Comparison of ENCODE assay signal across 14 cellular contexts in the genomic region with DNA sequence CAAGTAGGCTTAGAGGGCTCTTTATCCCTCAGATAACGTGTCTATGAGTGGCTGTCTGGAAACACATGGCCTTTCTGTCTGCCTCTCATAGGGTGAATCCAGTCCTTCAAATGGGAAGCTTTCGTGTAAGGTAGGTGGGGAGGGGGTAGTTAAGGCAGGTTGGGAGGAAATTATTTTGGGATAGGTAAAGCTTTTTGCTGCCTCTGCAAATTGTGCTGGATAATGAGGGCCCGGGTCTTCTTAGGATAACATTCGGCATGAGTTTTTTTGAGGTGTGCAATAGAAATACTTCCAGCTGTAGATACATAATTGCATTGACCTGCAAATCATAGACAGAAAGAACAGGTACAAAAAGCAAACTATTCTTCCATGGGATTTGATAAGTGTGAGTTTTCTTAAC.
"Had no signal": no experiment of that assay in that cellular context is flagged by ENCODE, and none has a peak within 500 bp of the region (broad histone marks: within the 10 kb centered on the region; RNA-seq: fewer than 3 reads in every experiment).

No MANE protein-coding gene starts in this region.

- H3K27ac ChIP-seq: ascending aorta, esophagus muscularis mucosa had no signal

- H3K4me1 ChIP-seq: ascending aorta had no signal

- H3K9me3 ChIP-seq: ascending aorta, esophagus muscularis mucosa had no signal

- H3K4me1 Mint-ChIP-seq: stimulated activated memory B cell treated with anti-CD40 and anti-IgM and Interleukin-4, amounts not matched to agents 10 μg/mL and 1 μg/mL and 100 μg/mL, for 72 hours had no signal

- H3K36me3 ChIP-seq: ascending aorta, esophagus muscularis mucosa had no signal

- ATAC-seq: right cardiac atrium; stimulated activated memory B cell treated with anti-CD40 and anti-IgM and Interleukin-4, amounts not matched to agents 10 μg/mL and 1 μg/mL and 100 μg/mL, for 72 hours had no signal

- H3K4me3 Mint-ChIP-seq: activated naive CD8-positive, alpha-beta T cell treated with anti-CD3 and anti-CD28 coated beads, Interleukin-2, amount 10 ng/mL, durations not matched to agents 7 days and 5 days; stimulated activated memory B cell treated with anti-CD40 and anti-IgM and Interleukin-4, amounts not matched to agents 10 μg/mL and 1 μg/mL and 100 μg/mL, for 72 hours; type B pancreatic cell had no signal

- H3K4me2 ChIP-seq: smooth muscle cell had no signal

- H3K27me3 ChIP-seq: ascending aorta, esophagus muscularis mucosa had no signal

- H3K4me3 ChIP-seq: ascending aorta, esophagus muscularis mucosa, smooth muscle cell had no signal

- H3K36me3 Mint-ChIP-seq: stimulated activated memory B cell treated with anti-CD40 and anti-IgM and Interleukin-4, amounts not matched to agents 10 μg/mL and 1 μg/mL and 100 μg/mL, for 72 hours; type B pancreatic cell had no signal

- H3K27me3 Mint-ChIP-seq: activated naive CD8-positive, alpha-beta T cell treated with anti-CD3 and anti-CD28 coated beads, Interleukin-2, amount 10 ng/mL, durations not matched to agents 7 days and 5 days; progenitor cell of endocrine pancreas; stimulated activated memory B cell treated with anti-CD40 and anti-IgM and Interleukin-4, amounts not matched to agents 10 μg/mL and 1 μg/mL and 100 μg/mL, for 72 hours; type B pancreatic cell had no signal

- DNase-seq: activated CD4-positive, alpha-beta T cell treated with anti-CD3 and anti-CD28 coated beads, Interleukin-2, amount 50 U/mL, for 48 hours; activated CD4-positive, CD25-positive, alpha-beta regulatory T cell; activated CD8-positive, alpha-beta memory T cell treated with anti-CD3 and anti-CD28 coated beads, Interleukin-2, amount 50 U/mL, for 4 hours; activated naive CD8-positive, alpha-beta T cell treated with anti-CD3 and anti-CD28 coated beads, Interleukin-2, amount 10 ng/mL, durations not matched to agents 7 days and 5 days; kidney glomerular epithelial cell; right cardiac atrium; substantia nigra; T-helper 2 cell had no signal

- H3K27ac Mint-ChIP-seq: activated naive CD8-positive, alpha-beta T cell treated with anti-CD3 and anti-CD28 coated beads, Interleukin-2, amount 10 ng/mL, durations not matched to agents 7 days and 5 days; progenitor cell of endocrine pancreas; stimulated activated memory B cell treated with anti-CD40 and anti-IgM and Interleukin-4, amounts not matched to agents 10 μg/mL and 1 μg/mL and 100 μg/mL, for 72 hours; type B pancreatic cell had no signal

- H3K9me3 Mint-ChIP-seq: type B pancreatic cell had no signal
